In genomic region chr20:63499333-63499969, GRCh38 we compare ENCODE assay signal across 9 cellular contexts. TPM values are rescaled to one million over a fixed set of nuclear protein-coding genes. Genes with fewer than 3 reads are reported as not detected.
DNase-seq lines count a peak whose midpoint lies in the region; ATAC-seq and TF ChIP-seq lines count a peak whose summit lies in the region.
"Had no signal": no experiment of that assay in that cellular context is flagged by ENCODE, and none has a peak within 500 bp of the region (broad histone marks: within the 10 kb centered on the region; RNA-seq: fewer than 3 reads in every experiment).

No MANE protein-coding gene starts in this region.

- peak in 1 of 7 experiments; percentile 4 for DNase-seq in CD8-positive, alpha-beta T cell
- DNase-seq in T-cell, result no peak
- peak in 2 of 3 donors; percentile 40 to 41 for DNase-seq in right lobe of liver
- DNase-seq in activated gamma-delta T cell treated with Interleukin-2 at 50 U/mL for 16 hours, result no peak
- DNase-seq: GF-D8, NCI-H226 had no signal

- no peak for TF ChIP-seq CTCF in CD8-positive, alpha-beta T cell (IDR thresholded peaks at IDR 0.05)
- no peak for TF ChIP-seq CTCF in right lobe of liver (IDR thresholded peaks at IDR 0.05)

- H3K27ac Mint-ChIP-seq in CD8-positive, alpha-beta T cell, result no peak overlapping the region
- H3K27ac Mint-ChIP-seq in T-cell, result no peak overlapping the region

- whole genome bisulfite sequencing in right lobe of liver (ENCODE audit: insufficient coverage, low coverage, low lambda C conversion rate, missing lambda C conversion rate), result no CpG with 5 or more reads among the region's 49 CpGs

- H3K4me1 ChIP-seq in CD8-positive, alpha-beta T cell (ENCODE audit: insufficient read depth, low read length), result peaks cover 16% of the 10 kb centered on the region
- no peaks in the 10 kb centered on the region for H3K4me1 ChIP-seq in right lobe of liver

- CTCF ChIA-PET in CD8-positive, alpha-beta T cell (lab: Charles Lee), result no interaction called here
- CTCF ChIA-PET in T-cell (lab: Charles Lee), result no interaction called here

- H3K36me3 ChIP-seq in CD8-positive, alpha-beta T cell (ENCODE audit: insufficient read depth, low read length), result no peaks in the 10 kb centered on the region
- H3K36me3 ChIP-seq in right lobe of liver, result no peaks in the 10 kb centered on the region

- POLR2A ChIA-PET in CD8-positive, alpha-beta T cell (lab: Charles Lee), result no interaction called here
- POLR2A ChIA-PET in T-cell (lab: Charles Lee), result no interaction called here

- H3K27me3 ChIP-seq in CD8-positive, alpha-beta T cell (ENCODE audit: insufficient read depth, low read length), result peaks cover 9% of the 10 kb centered on the region
- H3K27me3 ChIP-seq in right lobe of liver, result peaks cover 0 to 7% of the 10 kb centered on the region in 2 donors

- peak; percentile 12 for ATAC-seq in CD8-positive, alpha-beta T cell
- ATAC-seq in T-cell (replicated peaks in 1 of 4), result peak; percentile 9 to 33 (median 16)
- ATAC-seq in right lobe of liver, result no peak
- ATAC-seq in HG03095 (IDR thresholded peaks at IDR 0.05; ENCODE audit: unreplicated experiment), result no peak
- no peak for ATAC-seq in HG03175 (IDR thresholded peaks at IDR 0.05; ENCODE audit: unreplicated experiment)

- no peaks in the 10 kb centered on the region for H3K36me3 Mint-ChIP-seq in CD8-positive, alpha-beta T cell
- no peaks in the 10 kb centered on the region for H3K36me3 Mint-ChIP-seq in T-cell

- H3K27ac ChIP-seq in CD8-positive, alpha-beta T cell (ENCODE audit: low read depth, low read length), result no peak overlapping the region
- no peak overlapping the region for H3K27ac ChIP-seq in right lobe of liver

- H3K27me3 Mint-ChIP-seq in CD8-positive, alpha-beta T cell (ENCODE audit: low read depth), result peaks cover 16% of the 10 kb centered on the region
- H3K27me3 Mint-ChIP-seq in T-cell, result peaks cover 0 to 20% of the 10 kb centered on the region in 2 donors

- peak overlapping the region; percentile 22 for H3K4me3 Mint-ChIP-seq in CD8-positive, alpha-beta T cell
- H3K4me3 Mint-ChIP-seq in T-cell, result peak overlapping the region; percentile 24 to 45 (median 39)

- H3K9me3 ChIP-seq in CD8-positive, alpha-beta T cell (ENCODE audit: low read length), result no peaks in the 10 kb centered on the region
- H3K9me3 ChIP-seq in right lobe of liver, result no peaks in the 10 kb centered on the region

- H3K4me1 Mint-ChIP-seq in CD8-positive, alpha-beta T cell (ENCODE audit: low read depth), result peaks cover 5% of the 10 kb centered on the region
- H3K4me1 Mint-ChIP-seq in T-cell, result peaks cover 0 to 8% (median 4%) of the 10 kb centered on the region in 3 donors

- H3K4me3 ChIP-seq in CD8-positive, alpha-beta T cell (ENCODE audit: low read depth, low read length), result no peak overlapping the region
- H3K4me3 ChIP-seq in right lobe of liver, result peak overlapping the region in 1 of 3 donors; percentile 19

- intact Hi-C loops in CD8-positive, alpha-beta T cell (cut with DNase I, micrococcal nuclease), result no loop called here
- intact Hi-C loops in right lobe of liver (cut with DNase I), result no loop called here

- peaks cover 3% of the 10 kb centered on the region for H3K9me3 Mint-ChIP-seq in CD8-positive, alpha-beta T cell
- peaks cover 0 to 4% (median 3%) of the 10 kb centered on the region in 3 donors for H3K9me3 Mint-ChIP-seq in T-cell

- no peak for TF ChIP-seq POLR2A in right lobe of liver (IDR thresholded peaks at IDR 0.05)

RNA-seq across cellular contexts. Expression of gene EEF1A2, which starts 0.6 kb away (rescaled TPM):
- under 1 TPM; 0.42 to 0.81 TPM for total RNA-seq in CD8-positive, alpha-beta T cell
- total RNA-seq in T-cell (1 to 10 TPM in 3 of 5 donors, under 1 TPM in 2; 0.50 to 3.1 (median 1.1) TPM), right lobe of liver (100 to 1,000 TPM in 2 of 6 experiments, 1 to 10 TPM in 1, under 1 TPM in 3; 0.22 to 153 (median 1.0) TPM)

RNA-seq across cellular contexts. Expression of gene PPDPF, which starts 21.1 kb away (rescaled TPM):
- total RNA-seq in CD8-positive, alpha-beta T cell, result 100 to 1,000 TPM; 284 to 287 TPM
- 100 to 1,000 TPM; 147 to 320 (median 300) TPM for total RNA-seq in T-cell
- 10 to 100 TPM; 50.2 to 99.4 (median 76.7) TPM for total RNA-seq in right lobe of liver

RNA-seq across cellular contexts. Expression of gene KCNQ2, which starts 27.0 kb away (rescaled TPM):
- total RNA-seq in CD8-positive, alpha-beta T cell, result not detected
- total RNA-seq in T-cell (under 1 TPM; 0.19 to 0.49 (median 0.32) TPM), right lobe of liver (not detected)
- total RNA-seq: glomerular endothelial cell had no signal

RNA-seq across cellular contexts. Expression of gene PTK6, which starts 37.7 kb away (rescaled TPM):
- total RNA-seq in CD8-positive, alpha-beta T cell, result under 1 TPM; 0.11 to 0.14 TPM
- total RNA-seq in T-cell (under 1 TPM; 0.15 to 0.47 (median 0.23) TPM), right lobe of liver (10 to 100 TPM in 1 of 6 experiments, 1 to 10 TPM in 3, under 1 TPM in 2; 0.78 to 11.0 (median 3.6) TPM)
- total RNA-seq: glomerular endothelial cell had no signal

RNA-seq across cellular contexts. Expression of gene SRMS, which starts 48.1 kb away (rescaled TPM):
- total RNA-seq in CD8-positive, alpha-beta T cell, result not detected
- total RNA-seq in T-cell (not detected), right lobe of liver (not detected)
- total RNA-seq: glomerular endothelial cell had no signal

Comparison
In these comparisons a context has a peak if more than half of its experiments do, and no peak if none do; other contexts are left out.
1. ATAC-seq: peak in CD8-positive, alpha-beta T cell (single experiment) and T-cell (4 of 4); none in right lobe of liver (0 of 4), HG03095 (single experiment) and HG03175 (single experiment).
2. DNase-seq: peak in right lobe of liver (2 of 3); none in T-cell (0 of 34) and activated gamma-delta T cell treated with Interleukin-2 at 50 U/mL for 16 hours (single experiment).